1 cellular context compared by ENCODE assay signal in the genomic region with DNA sequence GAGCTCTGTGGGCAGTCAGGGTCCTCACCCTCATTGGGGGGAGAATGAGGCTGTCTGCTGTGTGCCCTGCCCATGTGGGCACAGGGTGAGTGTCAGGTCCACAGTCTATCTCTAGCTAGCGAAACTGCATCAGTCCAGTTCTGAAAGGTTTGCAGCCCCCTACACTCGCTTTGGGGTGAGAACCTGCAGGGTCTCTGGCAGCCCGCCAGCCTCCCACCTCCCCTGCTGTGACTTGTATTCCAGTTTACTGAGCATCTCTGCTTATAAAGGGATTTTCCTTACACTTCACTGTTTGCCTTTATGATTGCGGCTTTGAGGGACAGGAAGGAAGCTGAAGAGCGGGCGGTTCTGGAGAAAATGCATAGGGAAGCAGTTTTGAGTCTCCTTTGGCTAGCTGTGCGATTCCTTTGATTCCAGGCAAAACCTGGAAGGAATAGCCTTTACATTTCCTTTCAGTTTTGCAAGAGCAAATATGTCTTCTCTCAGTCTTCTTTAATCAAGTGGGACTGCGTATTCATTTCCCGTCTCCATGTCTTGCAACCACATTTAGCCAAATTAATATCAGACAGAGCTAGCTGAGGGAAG.
A peak's percentile ranks its signal among the peaks of the same experiment; 100 is the strongest.
TF ChIP-seq lines count a peak whose summit lies in the region.

No MANE protein-coding gene starts in this region.

TF ChIP-seq in HEK293, 187 proteins besides CTCF, POLR2A, EP300 and RAD21 (continued from another document):
- TF ChIP-seq KLF9 (tag by site-specific recombination; IDR thresholded peaks at IDR 0.05; ENCODE audit: low read depth) (no peak), ZNF18 (tag by site-specific recombination; IDR thresholded peaks at IDR 0.05) (0 out of 2 replicates have a peak, but pooled peaks have one; percentile 14), ZNF335 (tag by site-specific recombination; conservative IDR thresholded peaks at IDR 0.05) (peak; percentile 67), ZNF248 (tag by site-specific recombination; IDR thresholded peaks at IDR 0.05) (no peak), ZIC2 (tag by site-specific recombination; IDR thresholded peaks at IDR 0.05) (peak; percentile 68), ZFP3 (tag by site-specific recombination; IDR thresholded peaks at IDR 0.05; ENCODE audit: low read depth) (no peak), ZNF654 (tag by site-specific recombination; IDR thresholded peaks at IDR 0.05; ENCODE audit: low read depth) (no peak), ZNF473 (tag by site-specific recombination; IDR thresholded peaks at IDR 0.05) (no peak), ZNF629 (tag by site-specific recombination; IDR thresholded peaks at IDR 0.05) (no peak), GLIS1 (tag by site-specific recombination; IDR thresholded peaks at IDR 0.05) (peak; percentile 27; the same call in 1 of the 2 replicates), PBX3 (CRISPR knock-in tag; IDR thresholded peaks at IDR 0.05) (no peak), ZBTB1 (tag by site-specific recombination; IDR thresholded peaks at IDR 0.05) (no peak), ZNF555 (tag by site-specific recombination; conservative IDR thresholded peaks at IDR 0.05) (no peak), GFI1B (tag by site-specific recombination; IDR thresholded peaks at IDR 0.05) (no peak), PRDM2 (tag by site-specific recombination; IDR thresholded peaks at IDR 0.05; ENCODE audit: borderline replicate concordance) (no peak), ZNF48 (tag by site-specific recombination; IDR thresholded peaks at IDR 0.05) (no peak), SCRT1 (tag by site-specific recombination; IDR thresholded peaks at IDR 0.05; ENCODE audit: borderline replicate concordance) (no peak), TCF7L2 (IDR thresholded peaks at IDR 0.05; ENCODE audit: borderline replicate concordance, low read depth, low read length) (no peak), ZNF266 (tag by site-specific recombination; IDR thresholded peaks at IDR 0.05; ENCODE audit: low read depth) (no peak)
- TF ChIP-seq, protein P1, sequence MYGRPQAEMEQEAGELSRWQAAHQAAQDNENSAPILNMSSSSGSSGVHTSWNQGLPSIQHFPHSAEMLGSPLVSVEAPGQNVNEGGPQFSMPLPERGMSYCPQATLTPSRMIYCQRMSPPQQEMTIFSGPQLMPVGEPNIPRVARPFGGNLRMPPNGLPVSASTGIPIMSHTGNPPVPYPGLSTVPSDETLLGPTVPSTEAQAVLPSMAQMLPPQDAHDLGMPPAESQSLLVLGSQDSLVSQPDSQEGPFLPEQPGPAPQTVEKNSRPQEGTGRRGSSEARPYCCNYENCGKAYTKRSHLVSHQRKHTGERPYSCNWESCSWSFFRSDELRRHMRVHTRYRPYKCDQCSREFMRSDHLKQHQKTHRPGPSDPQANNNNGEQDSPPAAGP (tag by site-specific recombination; IDR thresholded peaks at IDR 0.05): no peak
